1 cellular context compared by ENCODE assay signal in genomic region chrX:47129879-47130358, GRCh38.
TF ChIP-seq lines count a peak whose summit lies in the region.

No MANE protein-coding gene starts in this region.

TF ChIP-seq in HepG2, 621 proteins besides CTCF, POLR2A, EP300 and RAD21:
- TF ChIP-seq, protein P1, sequence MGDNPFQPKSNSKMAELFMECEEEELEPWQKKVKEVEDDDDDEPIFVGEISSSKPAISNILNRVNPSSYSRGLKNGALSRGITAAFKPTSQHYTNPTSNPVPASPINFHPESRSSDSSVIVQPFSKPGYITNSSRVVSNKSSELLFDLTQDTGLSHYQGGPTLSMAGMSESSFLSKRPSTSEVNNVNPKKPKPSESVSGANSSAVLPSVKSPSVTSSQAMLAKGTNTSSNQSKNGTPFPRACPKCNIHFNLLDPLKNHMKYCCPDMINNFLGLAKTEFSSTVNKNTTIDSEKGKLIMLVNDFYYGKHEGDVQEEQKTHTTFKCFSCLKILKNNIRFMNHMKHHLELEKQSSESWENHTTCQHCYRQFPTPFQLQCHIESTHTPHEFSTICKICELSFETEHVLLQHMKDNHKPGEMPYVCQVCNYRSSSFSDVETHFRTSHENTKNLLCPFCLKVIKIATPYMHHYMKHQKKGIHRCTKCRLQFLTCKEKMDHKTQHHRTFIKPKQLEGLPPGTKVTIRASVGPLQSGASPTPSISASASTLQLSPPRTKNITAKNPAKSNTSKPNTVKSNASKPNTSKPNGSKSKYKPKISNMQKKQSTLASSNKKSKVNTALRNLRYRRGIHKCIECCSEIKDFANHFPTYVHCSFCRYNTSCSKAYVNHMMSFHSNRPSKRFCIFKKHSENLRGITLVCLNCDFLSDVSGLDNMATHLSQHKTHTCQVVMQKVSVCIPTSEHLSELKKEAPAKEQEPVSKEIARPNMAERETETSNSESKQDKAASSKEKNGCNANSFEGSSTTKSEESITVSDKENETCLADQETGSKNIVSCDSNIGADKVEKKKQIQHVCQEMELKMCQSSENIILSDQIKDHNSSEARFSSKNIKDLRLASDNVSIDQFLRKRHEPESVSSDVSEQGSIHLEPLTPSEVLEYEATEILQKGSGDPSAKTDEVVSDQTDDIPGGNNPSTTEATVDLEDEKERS (CRISPR knock-in tag; IDR thresholded peaks at IDR 0.05): no peak
- TF ChIP-seq MAFK (conservative IDR thresholded peaks at IDR 0.05 in 1 of 2, IDR thresholded peaks at IDR 0.05 in 1 of 2; ENCODE audit: low read length in 2 of 2) (peak; percentile 13 to 58; a peak in 2 of 4 replicates), MAFF (IDR thresholded peaks at IDR 0.05; ENCODE audit: low read depth, low read length) (0 out of 2 replicates have a peak, but pooled peaks have one; percentile 38), ZNF124 (CRISPR knock-in tag; IDR thresholded peaks at IDR 0.05) (no peak)
